7 cellular contexts compared by ENCODE assay signal in genomic region chr11:123454060-123454651, GRCh38.
DNase-seq lines count a peak whose midpoint lies in the region; ATAC-seq, FAIRE-seq and TF ChIP-seq lines count a peak whose summit lies in the region.

No MANE protein-coding gene starts in this region.

- H3K9ac ChIP-seq in Loucy (ENCODE audit: low read depth, low read length, poor library complexity, severe bottlenecking) = peak overlapping the region; percentile 70

- ATAC-seq in effector memory CD8-positive, alpha-beta T cell (replicated peaks) = peak; percentile 79
- no peak for ATAC-seq in GM19324 (IDR thresholded peaks at IDR 0.05; ENCODE audit: low FRiP score, unreplicated experiment)

- peak overlapping the region; percentile 64 for H3K4me3 ChIP-seq in Loucy (ENCODE audit: low read length, poor library complexity, severe bottlenecking)

- peaks cover 6% of the 10 kb centered on the region; the same call in 1 of the 2 replicates for H3K36me3 ChIP-seq in Loucy (ENCODE audit: insufficient read depth, low read length)

- H3K79me2 ChIP-seq in Loucy (ENCODE audit: insufficient read depth, low read length) = peaks cover 68% of the 10 kb centered on the region

- peak; percentile 30 to 40 (median 32) for DNase-seq in effector memory CD8-positive, alpha-beta T cell
- peak; percentile 15 to 40 for DNase-seq in stimulated activated CD8-positive, alpha-beta memory T cell treated with anti-CD3 and anti-CD28 coated beads, Interleukin-7, amount 100 ng/mL, for 4 hours (ENCODE audit: low read depth in 2 of 2)
- DNase-seq in RCC 7860 (ENCODE audit: low spot score) (no peak), GM19238 (ENCODE audit: insufficient read length, low spot score) (no peak)

- FAIRE-seq in RCC 7860 (lab: Jason Lieb, UNC) = no peak

- H3K4me1 ChIP-seq in Loucy (ENCODE audit: insufficient read depth, low read length, poor library complexity, severe bottlenecking) = peaks cover 76% of the 10 kb centered on the region

- H3K9me2 ChIP-seq in Loucy (replicated peaks; ENCODE audit: low read depth, low read length) = no peaks in the 10 kb centered on the region

- H3K27ac ChIP-seq in VCaP = peak overlapping the region; percentile 59

- H2AFZ ChIP-seq in Loucy (ENCODE audit: low read length) = no peak overlapping the region

- H3K36me3 Mint-ChIP-seq in effector memory CD8-positive, alpha-beta T cell (ENCODE audit: insufficient read depth) = peaks cover 11% of the 10 kb centered on the region

- no peaks in the 10 kb centered on the region for H3K27me3 ChIP-seq in Loucy (ENCODE audit: insufficient read depth, low read length, poor library complexity, severe bottlenecking)

- TF ChIP-seq CTCF in Loucy (conservative IDR thresholded peaks at IDR 0.05; ENCODE audit: low read length) = no peak
- TF ChIP-seq CTCF in VCaP (conservative IDR thresholded peaks at IDR 0.05) = no peak

- peaks cover 6% of the 10 kb centered on the region; the same call in 1 of the 2 replicates for H3F3A ChIP-seq in Loucy (ENCODE audit: low read depth)

- H3K4me2 ChIP-seq in Loucy (ENCODE audit: low read depth, low read length, poor library complexity, severe bottlenecking) = peak overlapping the region; percentile 79

- H3K27ac Mint-ChIP-seq in effector memory CD8-positive, alpha-beta T cell = peak overlapping the region; percentile 76 to 86

- H3K4me3 Mint-ChIP-seq in effector memory CD8-positive, alpha-beta T cell = peak overlapping the region; percentile 35 to 55

- H3K9me3 Mint-ChIP-seq in effector memory CD8-positive, alpha-beta T cell = no peaks in the 10 kb centered on the region

- no peaks in the 10 kb centered on the region for H3K9me3 ChIP-seq in Loucy (ENCODE audit: insufficient read depth, low read depth, low read length)

- H3K4me1 Mint-ChIP-seq in effector memory CD8-positive, alpha-beta T cell (ENCODE audit: low read depth in 2 of 2) = peaks cover 21 to 37% of the 10 kb centered on the region in 2 donors

- H3K27me3 Mint-ChIP-seq in effector memory CD8-positive, alpha-beta T cell = no peaks in the 10 kb centered on the region

- H4K20me1 ChIP-seq in Loucy (ENCODE audit: insufficient read depth, low read length, poor library complexity, severe bottlenecking) = no peaks in the 10 kb centered on the region

Comparison
In these comparisons a context has a peak if more than half of its experiments do, and no peak if none do; other contexts are left out.
1. DNase-seq: peak in effector memory CD8-positive, alpha-beta T cell (3 of 3) and stimulated activated CD8-positive, alpha-beta memory T cell treated with anti-CD3 and anti-CD28 coated beads, Interleukin-7, amount 100 ng/mL, for 4 hours (2 of 2); none in RCC 7860 (single experiment) and GM19238 (single experiment).